9 cellular contexts compared by ENCODE assay signal in genomic region chr2:98726172-98726725, GRCh38. TPM values are rescaled to one million over a fixed set of nuclear protein-coding genes. Genes with fewer than 3 reads are reported as not detected.
DNase-seq lines count a peak whose midpoint lies in the region; ATAC-seq and TF ChIP-seq lines count a peak whose summit lies in the region.
"Had no signal": no experiment of that assay in that cellular context is flagged by ENCODE, and none has a peak within 500 bp of the region (broad histone marks: within the 10 kb centered on the region; RNA-seq: fewer than 3 reads in every experiment).

No MANE protein-coding gene starts in this region.

- no peaks in the 10 kb centered on the region for H3K36me3 ChIP-seq in colonic mucosa

- ATAC-seq in stimulated activated effector memory CD8-positive, alpha-beta T cell treated with anti-CD3 and anti-CD28 coated beads, Interleukin-12 subunit alpha, Interleukin-12 subunit beta, amount 100 ng/mL, for 72 hours: no peak

- no peak for DNase-seq in activated naive CD4-positive, alpha-beta T cell treated with anti-CD3 and anti-CD28 coated beads for 36 hours
- no peak for DNase-seq in activated naive CD4-positive, alpha-beta T cell treated with Interleukin-2 at 50 U/mL for 16 hours
- peak; percentile 25 for DNase-seq in NCI-H2227 (lab: John Stamatoyannopoulos, UW; ENCODE audit: unreplicated experiment)
- no peak for DNase-seq in colonic mucosa
- no peak for DNase-seq in stimulated activated effector memory CD8-positive, alpha-beta T cell treated with anti-CD3 and anti-CD28 coated beads, Interleukin-12 subunit alpha, Interleukin-12 subunit beta, amount 100 ng/mL, for 72 hours (ENCODE audit: low spot score in 2 of 2)
- DNase-seq in stimulated activated naive CD4-positive, alpha-beta T cell (lab: John Stamatoyannopoulos, UW): no peak
- no peak for DNase-seq in GOT3 (lab: John Stamatoyannopoulos, UW)
- DNase-seq in NCI-H2081 treated with DMSO at 0.1 percent for 48 hours (lab: John Stamatoyannopoulos, UW): no peak

- H3K36me3 Mint-ChIP-seq in activated naive CD4-positive, alpha-beta T cell treated with anti-CD3 and anti-CD28 coated beads for 36 hours (ENCODE audit: low read depth): peaks cover 37% of the 10 kb centered on the region
- peaks cover 30% of the 10 kb centered on the region for H3K36me3 Mint-ChIP-seq in stimulated activated effector memory CD8-positive, alpha-beta T cell treated with anti-CD3 and anti-CD28 coated beads, Interleukin-12 subunit alpha, Interleukin-12 subunit beta, amount 100 ng/mL, for 72 hours

- H3K9me3 ChIP-seq in colonic mucosa: no peaks in the 10 kb centered on the region
- H3K9me3 ChIP-seq: esophagus muscularis mucosa had no signal

- no peak overlapping the region for H3K4me3 ChIP-seq in colonic mucosa

- H3K4me3 Mint-ChIP-seq in activated naive CD4-positive, alpha-beta T cell treated with anti-CD3 and anti-CD28 coated beads for 36 hours: peak overlapping the region; percentile 69
- H3K4me3 Mint-ChIP-seq in stimulated activated effector memory CD8-positive, alpha-beta T cell treated with anti-CD3 and anti-CD28 coated beads, Interleukin-12 subunit alpha, Interleukin-12 subunit beta, amount 100 ng/mL, for 72 hours: peak overlapping the region; percentile 81

- peak overlapping the region; percentile 65 for H3K27ac ChIP-seq in colonic mucosa

- H3K27me3 ChIP-seq in colonic mucosa: no peaks in the 10 kb centered on the region
- H3K27me3 ChIP-seq: esophagus muscularis mucosa had no signal

- peaks cover 65% of the 10 kb centered on the region for H3K4me1 Mint-ChIP-seq in activated naive CD4-positive, alpha-beta T cell treated with anti-CD3 and anti-CD28 coated beads for 36 hours (ENCODE audit: low read depth)
- peaks cover 74% of the 10 kb centered on the region for H3K4me1 Mint-ChIP-seq in stimulated activated effector memory CD8-positive, alpha-beta T cell treated with anti-CD3 and anti-CD28 coated beads, Interleukin-12 subunit alpha, Interleukin-12 subunit beta, amount 100 ng/mL, for 72 hours

- peak overlapping the region; percentile 87 for H3K27ac Mint-ChIP-seq in activated naive CD4-positive, alpha-beta T cell treated with anti-CD3 and anti-CD28 coated beads for 36 hours
- H3K27ac Mint-ChIP-seq in stimulated activated effector memory CD8-positive, alpha-beta T cell treated with anti-CD3 and anti-CD28 coated beads, Interleukin-12 subunit alpha, Interleukin-12 subunit beta, amount 100 ng/mL, for 72 hours: peak overlapping the region; percentile 88

- H3K9me3 Mint-ChIP-seq in activated naive CD4-positive, alpha-beta T cell treated with anti-CD3 and anti-CD28 coated beads for 36 hours: peaks cover 8% of the 10 kb centered on the region
- H3K9me3 Mint-ChIP-seq in stimulated activated effector memory CD8-positive, alpha-beta T cell treated with anti-CD3 and anti-CD28 coated beads, Interleukin-12 subunit alpha, Interleukin-12 subunit beta, amount 100 ng/mL, for 72 hours: no peaks in the 10 kb centered on the region

- H3K9ac ChIP-seq in colonic mucosa (ENCODE audit: low read depth in 2 of 2, low read length in 2 of 2): peak overlapping the region in 1 of 2 donors; percentile 4

- H3K4me1 ChIP-seq in colonic mucosa: peaks cover 6% of the 10 kb centered on the region

- TF ChIP-seq CTCF in colonic mucosa (IDR thresholded peaks at IDR 0.05): no peak

- CTCF ChIA-PET in activated naive CD4-positive, alpha-beta T cell treated with anti-CD3 and anti-CD28 coated beads for 36 hours (lab: Charles Lee): interaction anchor here (0.6 to 1.7 kb wide), 5 partner anchors 8 to 77 kb away, joined by 3 to 6 read pairs (median 4); no protein-coding TSS in a partner anchor

- intact Hi-C loops in activated naive CD4-positive, alpha-beta T cell treated with anti-CD3 and anti-CD28 coated beads for 36 hours (cut with micrococcal nuclease): loop anchor here (5.0 kb wide), 1 partner anchor 269 kb away; no protein-coding TSS in a partner anchor
- intact Hi-C loops in colonic mucosa (cut with DNase I): loop anchor here (10.0 kb wide), 1 partner anchor 71 kb away; no protein-coding TSS in a partner anchor

- H3K27me3 Mint-ChIP-seq in activated naive CD4-positive, alpha-beta T cell treated with anti-CD3 and anti-CD28 coated beads for 36 hours (ENCODE audit: low read depth): no peaks in the 10 kb centered on the region

RNA-seq across cellular contexts. Expression of gene MGAT4A, which starts 4.7 kb away (rescaled TPM):
- 10 to 100 TPM; 85.5 to 87.5 TPM for total RNA-seq in activated naive CD4-positive, alpha-beta T cell treated with anti-CD3 and anti-CD28 coated beads for 36 hours
- 100 to 1,000 TPM; 103 to 125 TPM for total RNA-seq in colonic mucosa
